22 cellular contexts compared by ENCODE assay signal in genomic region chr22:35348026-35348590, GRCh38. TPM values are rescaled to one million over a fixed set of nuclear protein-coding genes. Genes with fewer than 3 reads are reported as not detected.
DNase-seq lines count a peak whose midpoint lies in the region; ATAC-seq, FAIRE-seq and TF ChIP-seq lines count a peak whose summit lies in the region.
"Had no signal": no experiment of that assay in that cellular context is flagged by ENCODE, and none has a peak within 500 bp of the region (broad histone marks: within the 10 kb centered on the region; RNA-seq: fewer than 3 reads in every experiment).

No MANE protein-coding gene starts in this region.

- no peak overlapping the region for H2BK15ac ChIP-seq in H9 (ENCODE audit: low read depth, low read length)

- no peaks in the 10 kb centered on the region for H3K9me1 ChIP-seq in K562 (ENCODE audit: control insufficient read depth, insufficient read depth, low read length)

- H2BK120ac ChIP-seq in H9 (ENCODE audit: low read depth, low read length, poor library complexity, severe bottlenecking): no peak overlapping the region

- CTCF ChIA-PET in K562 (lab: Yijun Ruan, JAX; ENCODE audit: low intra/inter-chr PET ratio): no interaction called here

- H3K18ac ChIP-seq in H9 (ENCODE audit: insufficient read length, low read depth, low read length): no peak overlapping the region

- WGBS in H9 (ENCODE audit: extremely low coverage, insufficient read length, low lambda C conversion rate): no CpG with 5 or more reads among the region's 18 CpGs
- WGBS in K562 (ENCODE audit: insufficient coverage, low coverage, missing lambda C conversion rate): 72% methylated on average over 11 of the region's 18 CpGs

- H3K27ac ChIP-seq in BLaER1 (0 out of 2 replicates have a peak overlapping the region, but pooled peaks have one; percentile 75), H9 (ENCODE audit: insufficient read length, low read depth, low read length) (no peak overlapping the region), K562 (ENCODE audit: extremely low read depth, low read depth, low read length) (no peak overlapping the region), neutrophil (peak overlapping the region; percentile 5), vagina (no peak overlapping the region)

- no peak overlapping the region for H2AFZ ChIP-seq in H9 (ENCODE audit: low read length)
- no peak overlapping the region for H2AFZ ChIP-seq in K562 (ENCODE audit: low read depth, low read length)

- H4K20me1 ChIP-seq in BLaER1 (no peaks in the 10 kb centered on the region), H9 (ENCODE audit: control insufficient read depth, insufficient read depth, insufficient read length) (no peaks in the 10 kb centered on the region), K562 (replicated peaks; ENCODE audit: control insufficient read depth, insufficient read depth, low read length) (no peaks in the 10 kb centered on the region)

- 0 out of 2 replicates have a peak overlapping the region, but pooled peaks have one; percentile 98 for H3K4me2 ChIP-seq in BLaER1
- H3K4me2 ChIP-seq in H9 (ENCODE audit: insufficient read depth, insufficient read length, low read length): no peak overlapping the region
- no peak overlapping the region for H3K4me2 ChIP-seq in K562 (ENCODE audit: insufficient read depth, low read length)
- H3K4me2 ChIP-seq: SK-N-SH had no signal

- peaks cover 7% of the 10 kb centered on the region for H3K23me2 ChIP-seq in H9 (ENCODE audit: insufficient read length, low read depth, low read length, poor library complexity, severe bottlenecking)

- TF ChIP-seq POLR2A in K562 (conservative IDR thresholded peaks at IDR 0.05) (no peak), vagina (IDR thresholded peaks at IDR 0.05) (no peak)

- intact Hi-C loops in K562 (cut with micrococcal nuclease): no loop called here
- intact Hi-C loops in vagina (cut with DNase I): no loop called here

- H4K5ac ChIP-seq in H9 (ENCODE audit: insufficient read length, low read depth, low read length): no peak overlapping the region

- no peak overlapping the region for H3T11ph ChIP-seq in H9 (ENCODE audit: low read length)

- H3K4me1 ChIP-seq in BLaER1 (peaks cover 62% of the 10 kb centered on the region), H9 (ENCODE audit: insufficient read depth, low read length) (no peaks in the 10 kb centered on the region), K562 (replicated peaks in 1 of 2; ENCODE audit: control insufficient read depth in 2 of 2, insufficient read depth in 2 of 2, low read length in 2 of 2) (peaks cover 5 to 23% of the 10 kb centered on the region in 2 experiments; a peak in 4 of 5 replicates), neutrophil (ENCODE audit: control insufficient read depth in 1 of 2, insufficient read depth in 1 of 2, low read depth in 1 of 2, low read length in 1 of 2) (peaks cover 26 to 27% of the 10 kb centered on the region in 2 experiments), vagina (peaks cover 37% of the 10 kb centered on the region)

- no peak for TF ChIP-seq RAD21 in K562 (CRISPR knock-in tag; conservative IDR thresholded peaks at IDR 0.05 in 1 of 2, IDR thresholded peaks at IDR 0.05 in 1 of 2)

- H3K56ac ChIP-seq in H9 (ENCODE audit: insufficient read length, low read depth, low read length): no peak overlapping the region

- H3K9me3 ChIP-seq in BLaER1: peaks cover 3% of the 10 kb centered on the region; the same call in 1 of the 2 replicates
- no peaks in the 10 kb centered on the region for H3K9me3 ChIP-seq in H9 (ENCODE audit: control insufficient read depth, low read depth, low read length)
- no peaks in the 10 kb centered on the region for H3K9me3 ChIP-seq in K562 (replicated peaks; ENCODE audit: control insufficient read depth, insufficient read depth, low read depth, low read length)
- H3K9me3 ChIP-seq in neutrophil: no peaks in the 10 kb centered on the region
- H3K9me3 ChIP-seq in vagina: no peaks in the 10 kb centered on the region
- H3K9me3 ChIP-seq: SK-N-SH had no signal

- no peak overlapping the region; a peak in 1 of 5 replicates for H3K4me3 Mint-ChIP-seq in H9
- H3K4me3 Mint-ChIP-seq: CD4-positive, alpha-beta memory T cell; IgD-negative memory B cell had no signal

- H3K4me3 ChIP-seq in BLaER1 (no peak overlapping the region), K562 (no peak overlapping the region), neutrophil (ENCODE audit: low read depth in 1 of 2, low read length in 1 of 2) (no peak overlapping the region), vagina (no peak overlapping the region)

- TF ChIP-seq EP300 in K562 (IDR thresholded peaks at IDR 0.05; ENCODE audit: low read length): no peak

- H2AK5ac ChIP-seq in H9 (ENCODE audit: insufficient read length, low read length): no peak overlapping the region

- H3K4ac ChIP-seq in H9 (ENCODE audit: low read depth, low read length): no peak overlapping the region

- no peaks in the 10 kb centered on the region for H3K79me1 ChIP-seq in H9 (ENCODE audit: insufficient read depth, low read depth, low read length, poor library complexity, severe bottlenecking)

- H3K27ac Mint-ChIP-seq in H9: peak overlapping the region in 2 of 3 experiments; percentile 34 to 71; a peak in 2 of 7 replicates
- H3K27ac Mint-ChIP-seq: IgD-negative memory B cell had no signal

- H2BK5ac ChIP-seq in H9 (ENCODE audit: insufficient read length, low read length): no peak overlapping the region

- POLR2A ChIA-PET in K562 (lab: Yijun Ruan, JAX): interaction anchor here (0.6 to 1.0 kb wide), 3 partner anchors 11 to 447 kb away, joined by 3 to 4 read pairs (median 4); no protein-coding TSS in a partner anchor

- H3K9me3 Mint-ChIP-seq in H9: no peaks in the 10 kb centered on the region
- H3K9me3 Mint-ChIP-seq: IgD-negative memory B cell had no signal

- H2BK12ac ChIP-seq in H9 (ENCODE audit: insufficient read length, low read depth, low read length): no peak overlapping the region

- no peak overlapping the region for H3K23ac ChIP-seq in H9 (ENCODE audit: insufficient read length, low read depth, low read length)

- peaks cover 12% of the 10 kb centered on the region for H3K27me3 Mint-ChIP-seq in H9 (ENCODE audit: low read depth)
- H3K27me3 Mint-ChIP-seq: IgD-negative memory B cell had no signal

- no peaks in the 10 kb centered on the region; the same call in 1 of the 2 replicates for H3K79me2 ChIP-seq in H9 (ENCODE audit: insufficient read depth, low read length)
- H3K79me2 ChIP-seq in K562 (ENCODE audit: control insufficient read depth, insufficient read depth, low read length): no peaks in the 10 kb centered on the region

- DNase-seq in H9 (no peak), K562 (ENCODE audit: extremely low read depth in 1 of 4, low spot score in 3 of 4) (no peak), vagina (ENCODE audit: extremely low spot score in 2 of 2) (no peak), GM20000 (ENCODE audit: low spot score) (no peak)
- no peak for DNase-seq in activated CD4-positive, alpha-beta T cell treated with anti-CD3 and anti-CD28 coated beads for 4 hours
- DNase-seq: COR-L47, GOT3, NCI-H1048, NCI-H1417, NCI-H1694, NCI-H2029 treated with DMSO at 0.1 percent for 48 hours, NCI-H2227 treated with DMSO at 0.1 percent for 48 hours, NCI-H526 treated with DMSO at 0.1 percent for 48 hours, SK-N-SH, SW 1271 had no signal

- H2BK20ac ChIP-seq in H9 (ENCODE audit: low read depth, low read length, poor library complexity, severe bottlenecking): no peak overlapping the region

- FAIRE-seq in K562 (lab: Jason Lieb, UNC): no peak
- FAIRE-seq: G401.6, HTR-8/SVneo had no signal

- peaks cover 39% of the 10 kb centered on the region for H3K36me3 ChIP-seq in BLaER1
- H3K36me3 ChIP-seq in K562 (ENCODE audit: control insufficient read depth, insufficient read depth, low read length): no peaks in the 10 kb centered on the region; the same call in 2 of the 3 replicates
- H3K36me3 ChIP-seq in neutrophil: peaks cover 60% of the 10 kb centered on the region
- H3K36me3 ChIP-seq in vagina: peaks cover 0 to 39% of the 10 kb centered on the region in 2 donors

- H3K9ac ChIP-seq in BLaER1: no peak overlapping the region
- H3K9ac ChIP-seq in H9 (ENCODE audit: extremely low read depth, insufficient read length, low read length): no peak overlapping the region
- no peak overlapping the region for H3K9ac ChIP-seq in K562 (ENCODE audit: insufficient read depth in 1 of 2, low read depth in 2 of 2, low read length in 2 of 2)
- H3K9ac ChIP-seq: SK-N-SH had no signal

- H3K14ac ChIP-seq in H9 (ENCODE audit: insufficient read depth, low read length): no peak overlapping the region

- TF ChIP-seq CTCF in H9 (conservative IDR thresholded peaks at IDR 0.05) (no peak), K562 (IDR thresholded peaks at IDR 0.05 in 2 of 3, conservative IDR thresholded peaks at IDR 0.05 in 1 of 3; ENCODE audit: insufficient read depth in 2 of 3, low read depth in 1 of 3, low read length in 3 of 3) (no peak), neutrophil (IDR thresholded peaks at IDR 0.05) (no peak), vagina (IDR thresholded peaks at IDR 0.05) (no peak), GM20000 (IDR thresholded peaks at IDR 0.05; ENCODE audit: extremely low read depth, missing control alignments) (no peak)

- no peak overlapping the region for H4K91ac ChIP-seq in H9 (ENCODE audit: insufficient read length, low read depth, low read length)

- no peak overlapping the region for H4K8ac ChIP-seq in H9 (replicated peaks; ENCODE audit: insufficient read length, low read depth, low read length)

- BruUV-seq in K562 (replicated peaks; lab: Mats Ljungman, UMichigan): no TSS peak

- ATAC-seq in K562: no peak
- ATAC-seq: Panc1 had no signal

- no peaks in the 10 kb centered on the region; a peak in 3 of 7 replicates for H3K36me3 Mint-ChIP-seq in H9 (ENCODE audit: insufficient read depth in 1 of 3, low read depth in 3 of 3)

- H3K27me3 ChIP-seq in BLaER1: no peaks in the 10 kb centered on the region
- no peaks in the 10 kb centered on the region for H3K27me3 ChIP-seq in H9 (ENCODE audit: insufficient read depth, low read length)
- no peaks in the 10 kb centered on the region for H3K27me3 ChIP-seq in K562 (ENCODE audit: control insufficient read depth in 2 of 2, insufficient read depth in 2 of 2, low read length in 2 of 2)
- peaks cover 24% of the 10 kb centered on the region for H3K27me3 ChIP-seq in neutrophil
- no peaks in the 10 kb centered on the region for H3K27me3 ChIP-seq in vagina

- H3K4me1 Mint-ChIP-seq in H9: peaks cover 18 to 27% of the 10 kb centered on the region in 2 experiments

- in situ Hi-C loops in K562 (cut with MboI): no loop called here

RNA-seq across cellular contexts. Expression of gene HMOX1, which starts 32.8 kb away (rescaled TPM):
- total RNA-seq in H9 (2021) (22.7 and 25.7 TPM in 2 replicates), K562 (2014; rRNA removed) (not detected in 2 replicates), K562 (2014; rRNA removed; fragmentation: Illumina TruSeq; extraction: Trizol) (not detected in 2 replicates), K562 (2015; rRNA removed; fragmentation: Illumina TruSeq; extraction: Trizol) (not detected in 2 replicates), K562 (2021) (0.20 TPM in 1 of 2 replicates, not detected in the other), vagina (26.8 TPM)
- total RNA-seq in K562 (2011; cell fraction: chromatin; rRNA removed; ENCODE audit: low replicate concordance): not detected in 2 replicates
- total RNA-seq in K562 (2011; cell fraction: nucleolus; rRNA removed): not detected in 2 replicates
- total RNA-seq in K562 (2011; cell fraction: nucleoplasm; rRNA removed): not detected in 2 replicates
- polyA plus RNA-seq in K562 (2011; rRNA removed) (0.05 TPM in 1 of 2 replicates, not detected in the other), K562 (2014; fragmentation: Illumina TruSeq; extraction: Trizol) (not detected in 2 replicates), K562 (2014; fragmentation: Nextera tagmentation; extraction: Ambion mirVana) (not detected), K562 (2014; rRNA removed) (not detected in 2 replicates)
- 0.04 and 0.21 TPM in 2 replicates for polyA plus RNA-seq in K562 (2011; cell fraction: cytosol; rRNA removed)
- polyA plus RNA-seq in K562 (2011; cell fraction: nucleus; rRNA removed): not detected in 2 replicates
- polyA plus RNA-seq in K562 (2012): not detected in 2 replicates
- polyA minus RNA-seq in K562 (2011; rRNA and poly(A)+ RNA removed): not detected in 2 replicates
- polyA minus RNA-seq in K562 (2011; cell fraction: cytosol; rRNA and poly(A)+ RNA removed): not detected in 2 replicates
- polyA minus RNA-seq in K562 (2011; cell fraction: nucleus; rRNA and poly(A)+ RNA removed): not detected in 2 replicates

RNA-seq across cellular contexts. Expression of gene TOM1, which starts 48.4 kb away (rescaled TPM):
- total RNA-seq in H9 (2021): 22.3 and 23.9 TPM in 2 replicates
- 30.6 and 79.2 TPM in 2 replicates for total RNA-seq in K562 (2011; cell fraction: chromatin; rRNA removed; ENCODE audit: low replicate concordance)
- total RNA-seq in K562 (2011; cell fraction: nucleolus; rRNA removed): 34.5 and 38.2 TPM in 2 replicates
- total RNA-seq in K562 (2011; cell fraction: nucleoplasm; rRNA removed): 39.4 and 44.0 TPM in 2 replicates
- 12.0 and 14.8 TPM in 2 replicates for total RNA-seq in K562 (2014; rRNA removed)
- total RNA-seq in K562 (2014; rRNA removed; fragmentation: Illumina TruSeq; extraction: Trizol): 5.9 and 6.3 TPM in 2 replicates
- total RNA-seq in K562 (2015; rRNA removed; fragmentation: Illumina TruSeq; extraction: Trizol): 9.9 and 10.3 TPM in 2 replicates
- 12.6 and 13.7 TPM in 2 replicates for total RNA-seq in K562 (2021)
- polyA plus RNA-seq in K562 (2011; rRNA removed): 18.2 and 24.5 TPM in 2 replicates
- 25.1 and 29.3 TPM in 2 replicates for polyA plus RNA-seq in K562 (2011; cell fraction: cytosol; rRNA removed)
- 23.6 and 26.8 TPM in 2 replicates for polyA plus RNA-seq in K562 (2011; cell fraction: nucleus; rRNA removed)
- 13.4 and 27.6 TPM in 2 replicates for polyA plus RNA-seq in K562 (2012)
- polyA plus RNA-seq in K562 (2014; fragmentation: Illumina TruSeq; extraction: Trizol): 17.9 and 20.6 TPM in 2 replicates
- polyA plus RNA-seq in K562 (2014; fragmentation: Nextera tagmentation; extraction: Ambion mirVana): 1 to 10 TPM in 1 of 2 experiments, under 1 TPM in 1; 0.64 to 1.2 TPM
- 13.1 and 13.9 TPM in 2 replicates for polyA plus RNA-seq in K562 (2014; rRNA removed)
- polyA minus RNA-seq in K562 (2011; rRNA and poly(A)+ RNA removed): 18.7 and 31.6 TPM in 2 replicates
- polyA minus RNA-seq in K562 (2011; cell fraction: cytosol; rRNA and poly(A)+ RNA removed): 19.8 and 21.5 TPM in 2 replicates
- polyA minus RNA-seq in K562 (2011; cell fraction: nucleus; rRNA and poly(A)+ RNA removed): 16.8 and 30.9 TPM in 2 replicates
- total RNA-seq in vagina: 120 TPM

RNA-seq across cellular contexts. Expression of gene MCM5, which starts 51.8 kb away (rescaled TPM):
- total RNA-seq in H9 (2021) (274 and 293 TPM in 2 replicates), K562 (2014; rRNA removed) (102 and 119 TPM in 2 replicates), K562 (2014; rRNA removed; fragmentation: Illumina TruSeq; extraction: Trizol) (35.3 and 53.6 TPM in 2 replicates), K562 (2015; rRNA removed; fragmentation: Illumina TruSeq; extraction: Trizol) (64.2 and 66.9 TPM in 2 replicates), K562 (2021) (173 and 180 TPM in 2 replicates), vagina (17.9 TPM)
- total RNA-seq in K562 (2011; cell fraction: chromatin; rRNA removed; ENCODE audit: low replicate concordance): 102 and 198 TPM in 2 replicates
- total RNA-seq in K562 (2011; cell fraction: nucleolus; rRNA removed): 132 and 145 TPM in 2 replicates
- 131 and 138 TPM in 2 replicates for total RNA-seq in K562 (2011; cell fraction: nucleoplasm; rRNA removed)
- polyA plus RNA-seq in K562 (2011; rRNA removed) (66.1 and 116 TPM in 2 replicates), K562 (2014; fragmentation: Illumina TruSeq; extraction: Trizol) (65.1 and 91.4 TPM in 2 replicates), K562 (2014; fragmentation: Nextera tagmentation; extraction: Ambion mirVana) (10 to 100 TPM in 1 of 2 experiments, 1 to 10 TPM in 1; 5.6 to 11.8 TPM), K562 (2014; rRNA removed) (72.4 and 73.5 TPM in 2 replicates)
- 55.6 and 87.5 TPM in 2 replicates for polyA plus RNA-seq in K562 (2011; cell fraction: cytosol; rRNA removed)
- 193 and 217 TPM in 2 replicates for polyA plus RNA-seq in K562 (2011; cell fraction: nucleus; rRNA removed)
- polyA plus RNA-seq in K562 (2012): 118 and 169 TPM in 2 replicates
- 76.7 and 97.6 TPM in 2 replicates for polyA minus RNA-seq in K562 (2011; rRNA and poly(A)+ RNA removed)
- 111 and 112 TPM in 2 replicates for polyA minus RNA-seq in K562 (2011; cell fraction: cytosol; rRNA and poly(A)+ RNA removed)
- polyA minus RNA-seq in K562 (2011; cell fraction: nucleus; rRNA and poly(A)+ RNA removed): 71.9 and 112 TPM in 2 replicates

Comparison
In these comparisons a context has a peak if more than half of its experiments do, and no peak if none do; other contexts are left out.
1. H3K27ac ChIP-seq: peak in BLaER1 (single experiment) and neutrophil (single experiment); none in H9 (single experiment), K562 (single experiment) and vagina (single experiment).
2. RNA of gene HMOX1, which starts 32.8 kb away (total RNA-seq): 26.8 TPM in vagina (single experiment) and 22.7 to 25.7 TPM in H9; 0.20 TPM in K562; every median in the first group is over 10 times any median in the second.